ENCODE assay signal across 27 cellular contexts in genomic region chr10:106716375-106716774, GRCh38.
"Had no signal": no experiment of that assay in that cellular context is flagged by ENCODE, and none has a peak within 500 bp of the region (broad histone marks: within the 10 kb centered on the region; RNA-seq: fewer than 3 reads in every experiment).

No MANE protein-coding gene starts in this region.

- H3K4me3 ChIP-seq: heart right ventricle, hepatocyte, lower lobe of right lung, neural progenitor cell, right lobe of liver, smooth muscle cell, transverse colon, upper lobe of left lung, vagina had no signal

- H3K36me3 ChIP-seq: heart right ventricle, lower lobe of right lung, neural progenitor cell, neutrophil, right lobe of liver, transverse colon, upper lobe of left lung, vagina had no signal

- H3K36me3 Mint-ChIP-seq: naive thymus-derived CD8-positive, alpha-beta T cell; stimulated activated memory B cell treated with anti-CD40 and anti-IgM and Interleukin-4, amounts not matched to agents 10 μg/mL and 1 μg/mL and 100 μg/mL, for 72 hours had no signal

- H3K27ac Mint-ChIP-seq: naive thymus-derived CD8-positive, alpha-beta T cell; neural progenitor cell; stimulated activated memory B cell treated with anti-CD40 and anti-IgM and Interleukin-4, amounts not matched to agents 10 μg/mL and 1 μg/mL and 100 μg/mL, for 72 hours; stimulated activated naive CD8-positive, alpha-beta T cell treated with anti-CD3 and anti-CD28 coated beads, Interleukin-15, amount 100 ng/mL, for 72 hours had no signal

- H3K4me1 Mint-ChIP-seq: naive thymus-derived CD8-positive, alpha-beta T cell; stimulated activated memory B cell treated with anti-CD40 and anti-IgM and Interleukin-4, amounts not matched to agents 10 μg/mL and 1 μg/mL and 100 μg/mL, for 72 hours; stimulated activated naive CD8-positive, alpha-beta T cell treated with anti-CD3 and anti-CD28 coated beads, Interleukin-15, amount 100 ng/mL, for 72 hours had no signal

- H3K4me3 Mint-ChIP-seq: naive thymus-derived CD8-positive, alpha-beta T cell; nephron progenitor cell; neural progenitor cell; stimulated activated memory B cell treated with anti-CD40 and anti-IgM and Interleukin-4, amounts not matched to agents 10 μg/mL and 1 μg/mL and 100 μg/mL, for 72 hours; stimulated activated naive CD8-positive, alpha-beta T cell treated with anti-CD3 and anti-CD28 coated beads, Interleukin-15, amount 100 ng/mL, for 72 hours had no signal

- H3K27me3 Mint-ChIP-seq: stimulated activated memory B cell treated with anti-CD40 and anti-IgM and Interleukin-4, amounts not matched to agents 10 μg/mL and 1 μg/mL and 100 μg/mL, for 72 hours; stimulated activated naive CD8-positive, alpha-beta T cell treated with anti-CD3 and anti-CD28 coated beads, Interleukin-15, amount 100 ng/mL, for 72 hours had no signal

- ATAC-seq: left lobe of liver; lower lobe of right lung; naive thymus-derived CD8-positive, alpha-beta T cell; right lobe of liver; stimulated activated memory B cell treated with anti-CD40 and anti-IgM and Interleukin-4, amounts not matched to agents 10 μg/mL and 1 μg/mL and 100 μg/mL, for 72 hours; stimulated activated naive CD8-positive, alpha-beta T cell treated with anti-CD3 and anti-CD28 coated beads, Interleukin-15, amount 100 ng/mL, for 72 hours had no signal

- H3K27me3 ChIP-seq: heart right ventricle, hepatocyte, neural progenitor cell, neutrophil, right lobe of liver, transverse colon, upper lobe of left lung, vagina had no signal

- DNase-seq: heart right ventricle; islet precursor cell; lower lobe of right lung; mammary epithelial cell; mesenchymal stem cell; naive thymus-derived CD8-positive, alpha-beta T cell; nephron progenitor cell; occipital lobe; retina; right lobe of liver; stimulated activated CD4-positive, alpha-beta T cell treated with anti-CD3 and anti-CD28 coated beads, Interleukin-1b, Interleukin-23, amount 100 ng/mL, for 48 hours; stimulated activated CD4-positive, alpha-beta T cell treated with anti-CD3 and anti-CD28 coated beads, Interleukin-2, amount 100 ng/mL, for 48 hours; stimulated activated CD4-positive, alpha-beta T cell treated with anti-CD3 and anti-CD28 coated beads, Interleukin-4, amount 100 ng/mL, for 4 hours; stimulated activated CD8-positive, alpha-beta memory T cell treated with anti-CD3 and anti-CD28 coated beads, Interleukin-4, amount 100 ng/mL, for 48 hours; stimulated activated naive CD4-positive, alpha-beta T cell treated with Interleukin-2 at 50 U/mL for 16 hours; stimulated activated naive CD8-positive, alpha-beta T cell treated with anti-CD3 and anti-CD28 coated beads, Interleukin-15, amount 100 ng/mL, for 72 hours; substantia nigra; transverse colon; upper lobe of left lung had no signal

- H3K9me3 ChIP-seq: heart right ventricle, lower lobe of right lung, neutrophil, right lobe of liver, transverse colon, upper lobe of left lung, vagina had no signal

- H3K4me1 ChIP-seq: heart right ventricle, lower lobe of right lung, parathyroid adenoma, right lobe of liver, transverse colon, upper lobe of left lung, vagina had no signal

- H3K27ac ChIP-seq: heart right ventricle, hepatocyte, lower lobe of right lung, neural progenitor cell, neutrophil, parathyroid adenoma, right lobe of liver, upper lobe of left lung, vagina had no signal
